Comparison of ENCODE assay signal across 22 cellular contexts in the genomic region with DNA sequence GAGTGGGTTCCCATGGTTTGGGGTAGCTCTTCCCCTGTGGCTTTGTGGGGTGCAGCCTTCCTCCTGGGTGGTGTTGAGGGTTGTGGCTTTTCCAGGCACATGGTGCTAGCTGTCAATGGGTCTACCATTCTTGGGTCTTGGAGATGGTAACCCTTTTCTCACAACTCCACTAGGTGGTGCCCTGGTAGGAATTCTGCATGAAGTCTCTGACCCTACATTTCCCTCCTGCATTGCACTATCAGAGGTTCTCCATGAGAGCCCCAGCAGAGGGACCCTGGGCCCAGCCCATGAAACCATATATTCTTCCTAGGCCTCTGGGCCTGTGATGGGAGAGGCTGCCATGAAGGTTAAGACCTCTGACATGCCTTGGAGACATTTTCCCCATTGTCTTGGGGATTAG.
DNase-seq lines count a peak whose midpoint lies in the region; ATAC-seq and TF ChIP-seq lines count a peak whose summit lies in the region.
"Had no signal": no experiment of that assay in that cellular context is flagged by ENCODE, and none has a peak within 500 bp of the region (broad histone marks: within the 10 kb centered on the region; RNA-seq: fewer than 3 reads in every experiment).

No MANE protein-coding gene starts in this region.

- H3K27me3 ChIP-seq in mesendoderm (ENCODE audit: insufficient read depth, low read length, poor library complexity) = no peaks in the 10 kb centered on the region
- H3K27me3 ChIP-seq: esophagus squamous epithelium, ovary, sigmoid colon had no signal

- no peak overlapping the region for H3K4ac ChIP-seq in mesendoderm (ENCODE audit: low read depth, low read length)

- H3K36me3 ChIP-seq in mesendoderm (ENCODE audit: control insufficient read depth, insufficient read depth, low read length) = no peaks in the 10 kb centered on the region
- H3K36me3 ChIP-seq: esophagus squamous epithelium, ovary, sigmoid colon had no signal

- POLR2A ChIA-PET in activated CD8-positive, alpha-beta T cell treated with anti-CD3 and anti-CD28 coated beads for 36 hours (lab: Charles Lee) = no interaction called here
- POLR2A ChIA-PET in activated CD8-positive, alpha-beta T cell treated with anti-CD3 and anti-CD28 coated beads, Interleukin-2, amount 10 ng/mL, durations not matched to agents 7 days and 5 days (lab: Charles Lee) = no interaction called here

- H3K23ac ChIP-seq in mesendoderm (ENCODE audit: low read length) = no peak overlapping the region

- no peak overlapping the region for H2BK120ac ChIP-seq in mesendoderm (ENCODE audit: low read depth, low read length)

- no peak overlapping the region for H2BK15ac ChIP-seq in mesendoderm (replicated peaks; ENCODE audit: low read depth)

- DNase-seq in activated CD8-positive, alpha-beta T cell treated with anti-CD3 and anti-CD28 coated beads for 36 hours = peak; percentile 3
- DNase-seq in activated CD8-positive, alpha-beta T cell treated with anti-CD3 and anti-CD28 coated beads, Interleukin-2, amount 10 ng/mL, durations not matched to agents 7 days and 5 days = no peak
- DNase-seq in LHCN-M2 (ENCODE audit: low read depth) (peak; percentile 5), SK-N-DZ (ENCODE audit: low spot score) (peak; percentile 30), mesendoderm (peak; percentile 72), NCI-H226 (no peak)
- DNase-seq: activated CD4-positive, alpha-beta T cell treated with anti-CD3 and anti-CD28 coated beads, Interleukin-2, amount 10 ng/mL, durations not matched to agents 7 days and 5 days; amniotic stem cell; CD4-positive, CD25-positive, alpha-beta regulatory T cell; DMS79; esophagus squamous epithelium; HCEC 1CT; NCI-H187 treated with DMSO at 0.1 percent for 48 hours; NCI-H446 treated with DMSO at 0.1 percent for 48 hours; ovary; sigmoid colon; stimulated activated naive CD8-positive, alpha-beta T cell treated with anti-CD3 and anti-CD28 coated beads, Interleukin-15, Interleukin-2, amounts not matched to agents 100 U/mL and 50 U/mL, for 24 hours; trophoblast cell had no signal

- no peaks in the 10 kb centered on the region for H3K4me1 Mint-ChIP-seq in activated CD8-positive, alpha-beta T cell treated with anti-CD3 and anti-CD28 coated beads for 36 hours (ENCODE audit: low read depth)
- H3K4me1 Mint-ChIP-seq in activated CD8-positive, alpha-beta T cell treated with anti-CD3 and anti-CD28 coated beads, Interleukin-2, amount 10 ng/mL, durations not matched to agents 7 days and 5 days (ENCODE audit: low read depth) = no peaks in the 10 kb centered on the region
- H3K4me1 Mint-ChIP-seq: activated CD4-positive, alpha-beta T cell treated with anti-CD3 and anti-CD28 coated beads, Interleukin-2, amount 10 ng/mL, durations not matched to agents 7 days and 5 days; CD4-positive, CD25-positive, alpha-beta regulatory T cell; central memory CD8-positive, alpha-beta T cell had no signal

- no peak overlapping the region for H3K4me3 Mint-ChIP-seq in activated CD8-positive, alpha-beta T cell treated with anti-CD3 and anti-CD28 coated beads for 36 hours
- H3K4me3 Mint-ChIP-seq in activated CD8-positive, alpha-beta T cell treated with anti-CD3 and anti-CD28 coated beads, Interleukin-2, amount 10 ng/mL, durations not matched to agents 7 days and 5 days = no peak overlapping the region
- H3K4me3 Mint-ChIP-seq: activated CD4-positive, alpha-beta T cell treated with anti-CD3 and anti-CD28 coated beads, Interleukin-2, amount 10 ng/mL, durations not matched to agents 7 days and 5 days; CD4-positive, CD25-positive, alpha-beta regulatory T cell; central memory CD8-positive, alpha-beta T cell had no signal

- no peaks in the 10 kb centered on the region for H3K79me1 ChIP-seq in mesendoderm (ENCODE audit: low read length)

- no peak overlapping the region for H2BK5ac ChIP-seq in mesendoderm (ENCODE audit: low read length)

- no peaks in the 10 kb centered on the region for H3K79me2 ChIP-seq in mesendoderm (ENCODE audit: control insufficient read depth, insufficient read depth, low read length)

- CTCF ChIA-PET in activated CD8-positive, alpha-beta T cell treated with anti-CD3 and anti-CD28 coated beads for 36 hours (lab: Charles Lee) = no interaction called here
- CTCF ChIA-PET in activated CD8-positive, alpha-beta T cell treated with anti-CD3 and anti-CD28 coated beads, Interleukin-2, amount 10 ng/mL, durations not matched to agents 7 days and 5 days (lab: Charles Lee) = no interaction called here

- ATAC-seq in activated CD8-positive, alpha-beta T cell treated with anti-CD3 and anti-CD28 coated beads for 36 hours = no peak
- ATAC-seq in activated CD8-positive, alpha-beta T cell treated with anti-CD3 and anti-CD28 coated beads, Interleukin-2, amount 10 ng/mL, durations not matched to agents 7 days and 5 days = no peak
- ATAC-seq in GM21381 (IDR thresholded peaks at IDR 0.05; ENCODE audit: unreplicated experiment) (no peak), HG03354 (IDR thresholded peaks at IDR 0.05; ENCODE audit: poor library complexity, severe bottlenecking, unreplicated experiment) (no peak)
- ATAC-seq: stimulated activated naive CD8-positive, alpha-beta T cell treated with anti-CD3 and anti-CD28 coated beads, Interleukin-15, Interleukin-2, amounts not matched to agents 100 U/mL and 50 U/mL, for 24 hours had no signal

- H3K27ac Mint-ChIP-seq in activated CD8-positive, alpha-beta T cell treated with anti-CD3 and anti-CD28 coated beads for 36 hours = no peak overlapping the region
- H3K27ac Mint-ChIP-seq in activated CD8-positive, alpha-beta T cell treated with anti-CD3 and anti-CD28 coated beads, Interleukin-2, amount 10 ng/mL, durations not matched to agents 7 days and 5 days = no peak overlapping the region
- H3K27ac Mint-ChIP-seq: activated CD4-positive, alpha-beta T cell treated with anti-CD3 and anti-CD28 coated beads, Interleukin-2, amount 10 ng/mL, durations not matched to agents 7 days and 5 days had no signal

- peaks cover 6% of the 10 kb centered on the region for H3K9me3 Mint-ChIP-seq in activated CD8-positive, alpha-beta T cell treated with anti-CD3 and anti-CD28 coated beads for 36 hours
- H3K9me3 Mint-ChIP-seq in activated CD8-positive, alpha-beta T cell treated with anti-CD3 and anti-CD28 coated beads, Interleukin-2, amount 10 ng/mL, durations not matched to agents 7 days and 5 days (ENCODE audit: insufficient read depth) = no peaks in the 10 kb centered on the region
- H3K9me3 Mint-ChIP-seq: activated CD4-positive, alpha-beta T cell treated with anti-CD3 and anti-CD28 coated beads, Interleukin-2, amount 10 ng/mL, durations not matched to agents 7 days and 5 days had no signal

- TF ChIP-seq CTCF in activated CD8-positive, alpha-beta T cell treated with anti-CD3 and anti-CD28 coated beads for 36 hours (IDR thresholded peaks at IDR 0.05) = no peak

- no peak overlapping the region for H3K27ac ChIP-seq in mesendoderm (ENCODE audit: low read depth, low read length)
- H3K27ac ChIP-seq: esophagus squamous epithelium, ovary, sigmoid colon had no signal

- H3K56ac ChIP-seq in mesendoderm (ENCODE audit: low read length) = no peak overlapping the region

- no peaks in the 10 kb centered on the region for H3K27me3 Mint-ChIP-seq in activated CD8-positive, alpha-beta T cell treated with anti-CD3 and anti-CD28 coated beads for 36 hours
- H3K27me3 Mint-ChIP-seq in activated CD8-positive, alpha-beta T cell treated with anti-CD3 and anti-CD28 coated beads, Interleukin-2, amount 10 ng/mL, durations not matched to agents 7 days and 5 days (ENCODE audit: low read depth) = no peaks in the 10 kb centered on the region
- H3K27me3 Mint-ChIP-seq: activated CD4-positive, alpha-beta T cell treated with anti-CD3 and anti-CD28 coated beads, Interleukin-2, amount 10 ng/mL, durations not matched to agents 7 days and 5 days; CD4-positive, CD25-positive, alpha-beta regulatory T cell; central memory CD8-positive, alpha-beta T cell had no signal

- no peaks in the 10 kb centered on the region for H3K4me1 ChIP-seq in mesendoderm (ENCODE audit: control insufficient read depth, low read depth, low read length)
- H3K4me1 ChIP-seq: esophagus squamous epithelium, sigmoid colon had no signal

- H3K36me3 Mint-ChIP-seq in activated CD8-positive, alpha-beta T cell treated with anti-CD3 and anti-CD28 coated beads for 36 hours (ENCODE audit: low read depth) = no peaks in the 10 kb centered on the region
- no peaks in the 10 kb centered on the region for H3K36me3 Mint-ChIP-seq in activated CD8-positive, alpha-beta T cell treated with anti-CD3 and anti-CD28 coated beads, Interleukin-2, amount 10 ng/mL, durations not matched to agents 7 days and 5 days (ENCODE audit: low read depth)
- H3K36me3 Mint-ChIP-seq: CD4-positive, CD25-positive, alpha-beta regulatory T cell had no signal

- no peak overlapping the region for H3K9ac ChIP-seq in mesendoderm (ENCODE audit: low read length)

- no peak overlapping the region for H2AK5ac ChIP-seq in mesendoderm (ENCODE audit: low read length)

- intact Hi-C loops in activated CD8-positive, alpha-beta T cell treated with anti-CD3 and anti-CD28 coated beads for 36 hours (cut with micrococcal nuclease) = no loop called here

- H4K8ac ChIP-seq in mesendoderm (ENCODE audit: low read depth, low read length) = no peak overlapping the region

- H4K5ac ChIP-seq in mesendoderm (ENCODE audit: low read length) = no peak overlapping the region

- no peak overlapping the region for H3K4me3 ChIP-seq in mesendoderm (ENCODE audit: low read length)
- H3K4me3 ChIP-seq: esophagus squamous epithelium, lung, ovary, sigmoid colon had no signal

- H3K4me2 ChIP-seq in mesendoderm (ENCODE audit: low read length) = no peak overlapping the region

- H3K18ac ChIP-seq in mesendoderm (ENCODE audit: low read length) = no peak overlapping the region

Comparison
In these comparisons a context has a peak if more than half of its experiments do, and no peak if none do; other contexts are left out.
1. DNase-seq: peak in activated CD8-positive, alpha-beta T cell treated with anti-CD3 and anti-CD28 coated beads for 36 hours (single experiment), LHCN-M2 (single experiment), SK-N-DZ (single experiment) and mesendoderm (single experiment); none in activated CD8-positive, alpha-beta T cell treated with anti-CD3 and anti-CD28 coated beads, Interleukin-2, amount 10 ng/mL, durations not matched to agents 7 days and 5 days (single experiment) and NCI-H226 (single experiment).